ENCODE assay signal across 22 cellular contexts in genomic region chr6:143691900-143692572, GRCh38. TPM values are rescaled to one million over a fixed set of nuclear protein-coding genes. Genes with fewer than 3 reads are reported as not detected.
A peak's percentile ranks its signal among the peaks of the same experiment; 100 is the strongest.
DNase-seq lines count a peak whose midpoint lies in the region; ATAC-seq and TF ChIP-seq lines count a peak whose summit lies in the region.
"Had no signal": no experiment of that assay in that cellular context is flagged by ENCODE, and none has a peak within 500 bp of the region (broad histone marks: within the 10 kb centered on the region; RNA-seq: fewer than 3 reads in every experiment).

No MANE protein-coding gene starts in this region.

- DNase-seq in heart left ventricle (no peak), Right ventricle myocardium superior (no peak), type B pancreatic cell (ENCODE audit: extremely low spot score, unreplicated experiment) (no peak), D341Med (ENCODE audit: low spot score) (no peak), NCI-H774 (lab: John Stamatoyannopoulos, UW) (no peak), NCI-H1417 (lab: John Stamatoyannopoulos, UW) (no peak)
- DNase-seq: activated CD8-positive, alpha-beta T cell treated with anti-CD3 and anti-CD28 coated beads for 36 hours; activated naive CD4-positive, alpha-beta T cell; amygdala; cerebellar nuclear complex; DND-41; effector CD4-positive, alpha-beta T cell; NCI-H2029 treated with DMSO at 0.1 percent for 48 hours; NK-92 treated with Interleukin-12 subunit alpha and Interleukin-12 subunit beta, amount 100 ng/mL, for 24 hours; stimulated activated CD4-positive, alpha-beta T cell treated with anti-CD3 and anti-CD28 coated beads, Interleukin-1b, Interleukin-23, amount 100 ng/mL, for 48 hours; stimulated activated naive CD4-positive, alpha-beta T cell had no signal

- WGBS in heart left ventricle, 4 donors: 53 to 64% (median 58%) methylated on average over 6 of the region's 6 CpGs
- WGBS in gastroesophageal sphincter (ENCODE audit: low coverage in 1 of 2), 2 donors: 41 to 46% methylated on average over 5 to 6 of the region's 6 CpGs

- H3K36me3 ChIP-seq in heart left ventricle: no peaks in the 10 kb centered on the region
- H3K36me3 ChIP-seq in gastroesophageal sphincter: no peaks in the 10 kb centered on the region
- no peaks in the 10 kb centered on the region for H3K36me3 ChIP-seq in neutrophil

- intact Hi-C loops in heart left ventricle (cut with DNase I) (no loop called here), Right ventricle myocardium superior (cut with DNase I) (no loop called here)

- no peaks in the 10 kb centered on the region for H3K27me3 ChIP-seq in heart left ventricle
- no peaks in the 10 kb centered on the region for H3K27me3 ChIP-seq in gastroesophageal sphincter
- H3K27me3 ChIP-seq in neutrophil: no peaks in the 10 kb centered on the region

- TF ChIP-seq POLR2A in heart left ventricle (IDR thresholded peaks at IDR 0.05) (no peak), gastroesophageal sphincter (IDR thresholded peaks at IDR 0.05) (no peak)

- TF ChIP-seq CTCF in heart left ventricle (IDR thresholded peaks at IDR 0.05) (no peak), gastroesophageal sphincter (IDR thresholded peaks at IDR 0.05) (no peak), neutrophil (IDR thresholded peaks at IDR 0.05) (no peak), type B pancreatic cell (conservative IDR thresholded peaks at IDR 0.05) (no peak)

- H3K9me3 Mint-ChIP-seq in type B pancreatic cell: no peaks in the 10 kb centered on the region
- H3K9me3 Mint-ChIP-seq: activated CD8-positive, alpha-beta T cell treated with anti-CD3 and anti-CD28 coated beads for 36 hours had no signal

- no peaks in the 10 kb centered on the region for H3K27me3 Mint-ChIP-seq in type B pancreatic cell
- H3K27me3 Mint-ChIP-seq: activated CD8-positive, alpha-beta T cell treated with anti-CD3 and anti-CD28 coated beads for 36 hours; B cell had no signal

- H3K4me1 ChIP-seq in heart left ventricle (peaks cover 4 to 87% (median 63%) of the 10 kb centered on the region in 12 donors), gastroesophageal sphincter (peaks cover 35 to 100% (median 51%) of the 10 kb centered on the region in 3 donors), neutrophil (ENCODE audit: control insufficient read depth in 1 of 2, insufficient read depth in 1 of 2, low read depth in 1 of 2, low read length in 1 of 2) (peaks cover 63 to 69% of the 10 kb centered on the region in 2 experiments)

- TF ChIP-seq EP300 in gastroesophageal sphincter (IDR thresholded peaks at IDR 0.05): no peak

- H3K9me3 ChIP-seq in heart left ventricle (no peaks in the 10 kb centered on the region), gastroesophageal sphincter (no peaks in the 10 kb centered on the region), neutrophil (no peaks in the 10 kb centered on the region)

- H3K4me1 Mint-ChIP-seq in type B pancreatic cell (ENCODE audit: unreplicated experiment): peaks cover 48% of the 10 kb centered on the region
- H3K4me1 Mint-ChIP-seq: B cell had no signal

- ATAC-seq in heart left ventricle (no peak), Right ventricle myocardium superior (ENCODE audit: poor library complexity) (no peak), gastroesophageal sphincter (no peak)
- ATAC-seq: activated CD8-positive, alpha-beta T cell treated with anti-CD3 and anti-CD28 coated beads for 36 hours; esophagus mucosa had no signal

- H3K4me3 ChIP-seq in heart left ventricle (peak overlapping the region in 3 of 12 donors; percentile 0 to 21 (median 18)), gastroesophageal sphincter (no peak overlapping the region), neutrophil (ENCODE audit: low read depth in 1 of 2, low read length in 1 of 2) (peak overlapping the region in 1 of 2 experiments; percentile 16)
- H3K4me3 ChIP-seq: SK-N-MC had no signal

- peaks cover 20% of the 10 kb centered on the region for H3K36me3 Mint-ChIP-seq in type B pancreatic cell

- H3K27ac Mint-ChIP-seq in type B pancreatic cell: peak overlapping the region; percentile 19
- H3K27ac Mint-ChIP-seq: activated CD8-positive, alpha-beta T cell treated with anti-CD3 and anti-CD28 coated beads for 36 hours; B cell had no signal

- H3K27ac ChIP-seq in heart left ventricle: peak overlapping the region in 8 of 12 donors; percentile 2 to 52 (median 26)
- peak overlapping the region; percentile 59 to 69 (median 64) for H3K27ac ChIP-seq in gastroesophageal sphincter
- H3K27ac ChIP-seq in neutrophil: peak overlapping the region; percentile 83
- H3K27ac ChIP-seq: 22Rv1, SK-N-MC had no signal

- peak overlapping the region; percentile 20 for H3K4me3 Mint-ChIP-seq in type B pancreatic cell
- H3K4me3 Mint-ChIP-seq: activated CD8-positive, alpha-beta T cell treated with anti-CD3 and anti-CD28 coated beads for 36 hours; B cell had no signal

RNA-seq across cellular contexts. Expression of gene PHACTR2, which starts 14.3 kb away (rescaled TPM):
- total RNA-seq in heart left ventricle (100 to 1,000 TPM in 1 of 9 donors, 10 to 100 TPM in 8; 47.8 to 101 (median 68.3) TPM), Right ventricle myocardium superior (70.0 TPM), gastroesophageal sphincter (100 to 1,000 TPM in 1 of 4 donors, 10 to 100 TPM in 3; 61.3 to 122 (median 86.0) TPM), type B pancreatic cell (ENCODE audit: low replicate concordance) (59.2 and 69.9 TPM in 2 replicates)
- 10 to 100 TPM; 10.2 to 17.9 TPM for polyA plus RNA-seq in heart left ventricle

Comparison
In these comparisons a context has a peak if more than half of its experiments do, and no peak if none do; other contexts are left out.
1. H3K27ac ChIP-seq: peak in every context shown above with its lines; median percentile 83 in neutrophil; 64 in gastroesophageal sphincter; 26 in heart left ventricle.